ENCODE assay signal across 1 cellular context in the genomic region with DNA sequence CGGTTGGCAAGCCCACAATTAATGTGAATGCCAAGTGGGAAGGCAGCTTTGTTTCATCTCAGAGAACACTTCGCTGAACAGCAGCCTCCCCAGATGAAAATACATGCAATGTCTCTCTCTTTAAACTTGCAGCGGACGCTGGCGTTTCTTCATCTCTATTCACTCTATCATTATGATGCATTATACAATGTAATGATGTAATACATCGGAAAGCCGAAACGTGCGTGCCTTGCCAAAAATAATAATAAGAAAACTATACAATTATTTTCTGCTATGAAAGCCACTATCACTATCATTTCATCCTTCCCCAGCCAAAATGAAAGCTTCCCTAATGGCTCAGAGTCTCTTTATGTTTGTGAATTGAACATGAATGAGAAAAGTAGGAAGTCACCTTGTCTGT.
TF ChIP-seq lines count a peak whose summit lies in the region.

No MANE protein-coding gene starts in this region.

TF ChIP-seq in IMR-90, 13 proteins besides CTCF, POLR2A, EP300 and RAD21 (continued from another document):
- TF ChIP-seq, protein P1, sequence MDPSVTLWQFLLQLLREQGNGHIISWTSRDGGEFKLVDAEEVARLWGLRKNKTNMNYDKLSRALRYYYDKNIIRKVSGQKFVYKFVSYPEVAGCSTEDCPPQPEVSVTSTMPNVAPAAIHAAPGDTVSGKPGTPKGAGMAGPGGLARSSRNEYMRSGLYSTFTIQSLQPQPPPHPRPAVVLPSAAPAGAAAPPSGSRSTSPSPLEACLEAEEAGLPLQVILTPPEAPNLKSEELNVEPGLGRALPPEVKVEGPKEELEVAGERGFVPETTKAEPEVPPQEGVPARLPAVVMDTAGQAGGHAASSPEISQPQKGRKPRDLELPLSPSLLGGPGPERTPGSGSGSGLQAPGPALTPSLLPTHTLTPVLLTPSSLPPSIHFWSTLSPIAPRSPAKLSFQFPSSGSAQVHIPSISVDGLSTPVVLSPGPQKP (IDR thresholded peaks at IDR 0.05; ENCODE audit: borderline replicate concordance, low read depth, low read length), result no peak
- TF ChIP-seq BHLHE40 (IDR thresholded peaks at IDR 0.05; ENCODE audit: low read depth, low read length) (no peak), MXI1 (IDR thresholded peaks at IDR 0.05; ENCODE audit: borderline replicate concordance, low read depth, low read length) (no peak)
